Comparison of ENCODE assay signal across 1 cellular context in the genomic region with DNA sequence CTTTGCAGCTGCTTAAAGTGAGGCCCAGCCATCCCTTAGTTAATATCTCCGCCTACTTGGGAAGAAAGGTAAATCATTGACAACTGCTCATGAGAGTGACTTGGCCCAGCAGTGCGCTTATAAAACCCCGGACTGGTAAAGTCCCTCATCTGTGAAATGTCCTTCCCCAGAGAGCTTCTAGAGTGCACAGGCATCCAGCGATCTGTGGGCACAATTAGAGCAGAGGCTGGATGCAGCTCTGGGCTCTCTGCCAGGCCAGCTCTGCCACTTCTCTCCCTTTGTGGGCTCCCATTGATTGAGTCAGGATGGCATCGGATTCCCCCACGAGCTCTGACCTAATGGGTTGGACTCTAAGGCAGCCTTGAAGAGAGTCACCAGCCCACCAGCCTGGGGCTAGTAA.
TF ChIP-seq lines count a peak whose summit lies in the region.

No MANE protein-coding gene starts in this region.

TF ChIP-seq in SK-N-SH, 30 proteins besides CTCF, POLR2A, EP300 and RAD21:
- TF ChIP-seq, protein P1, sequence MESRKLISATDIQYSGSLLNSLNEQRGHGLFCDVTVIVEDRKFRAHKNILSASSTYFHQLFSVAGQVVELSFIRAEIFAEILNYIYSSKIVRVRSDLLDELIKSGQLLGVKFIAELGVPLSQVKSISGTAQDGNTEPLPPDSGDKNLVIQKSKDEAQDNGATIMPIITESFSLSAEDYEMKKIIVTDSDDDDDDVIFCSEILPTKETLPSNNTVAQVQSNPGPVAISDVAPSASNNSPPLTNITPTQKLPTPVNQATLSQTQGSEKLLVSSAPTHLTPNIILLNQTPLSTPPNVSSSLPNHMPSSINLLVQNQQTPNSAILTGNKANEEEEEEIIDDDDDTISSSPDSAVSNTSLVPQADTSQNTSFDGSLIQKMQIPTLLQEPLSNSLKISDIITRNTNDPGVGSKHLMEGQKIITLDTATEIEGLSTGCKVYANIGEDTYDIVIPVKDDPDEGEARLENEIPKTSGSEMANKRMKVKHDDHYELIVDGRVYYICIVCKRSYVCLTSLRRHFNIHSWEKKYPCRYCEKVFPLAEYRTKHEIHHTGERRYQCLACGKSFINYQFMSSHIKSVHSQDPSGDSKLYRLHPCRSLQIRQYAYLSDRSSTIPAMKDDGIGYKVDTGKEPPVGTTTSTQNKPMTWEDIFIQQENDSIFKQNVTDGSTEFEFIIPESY (IDR thresholded peaks at IDR 0.05; ENCODE audit: borderline replicate concordance, low read depth), result no peak
- no peak for TF ChIP-seq RXRA (IDR thresholded peaks at IDR 0.05; ENCODE audit: borderline replicate concordance, low read depth)
- peak; percentile 48; the same call in 1 of the 2 replicates for TF ChIP-seq RCOR1 (IDR thresholded peaks at IDR 0.05; ENCODE audit: low read length)
- TF ChIP-seq MEF2A (IDR thresholded peaks at IDR 0.05; ENCODE audit: borderline replicate concordance, low read depth), result no peak
